ENCODE assay signal across 22 cellular contexts in the genomic region with DNA sequence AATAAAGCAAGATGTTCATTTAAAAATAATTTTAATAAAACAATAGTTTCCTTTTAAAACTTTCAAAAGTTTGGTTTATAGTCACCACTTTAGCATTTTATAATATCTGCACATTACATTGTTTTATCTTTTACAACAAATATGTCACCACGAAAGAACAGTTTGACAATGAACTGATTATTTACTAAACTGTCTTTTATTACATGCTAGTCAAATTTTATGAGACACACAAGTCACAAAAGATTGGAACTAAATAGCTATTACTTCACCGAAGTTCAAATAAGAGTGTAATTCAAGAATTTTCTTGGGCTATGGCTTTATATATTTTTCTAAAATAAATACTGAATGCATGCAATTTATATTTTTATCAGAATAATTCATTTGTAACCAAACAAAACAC. TPM values are rescaled to one million over a fixed set of nuclear protein-coding genes. Genes with fewer than 3 reads are reported as not detected.
DNase-seq lines count a peak whose midpoint lies in the region; ATAC-seq, FAIRE-seq and TF ChIP-seq lines count a peak whose summit lies in the region.
"Had no signal": no experiment of that assay in that cellular context is flagged by ENCODE, and none has a peak within 500 bp of the region (broad histone marks: within the 10 kb centered on the region; RNA-seq: fewer than 3 reads in every experiment).

No MANE protein-coding gene starts in this region.

- ATAC-seq in pancreas = no peak
- ATAC-seq in activated T-cell treated with anti-CD3 and anti-CD28 coated beads, Interleukin-2, amount 50 U/mL, for 4 hours = no peak
- ATAC-seq: Right ventricle myocardium inferior had no signal

- H3K4me1 ChIP-seq in pancreas (no peaks in the 10 kb centered on the region), smooth muscle cell (ENCODE audit: low read depth) (no peaks in the 10 kb centered on the region)
- H3K4me1 ChIP-seq: HAP-1 had no signal

- TF ChIP-seq CTCF in D721Med (IDR thresholded peaks at IDR 0.05; ENCODE audit: insufficient read depth, missing control alignments) = no peak
- TF ChIP-seq CTCF in LNCaP clone FGC (IDR thresholded peaks at IDR 0.05; ENCODE audit: control insufficient read depth, extremely low read depth, insufficient read depth) = no peak
- TF ChIP-seq CTCF in pancreas (IDR thresholded peaks at IDR 0.05) = no peak
- no peak for TF ChIP-seq CTCF in smooth muscle cell (IDR thresholded peaks at IDR 0.05; ENCODE audit: borderline replicate concordance, insufficient read depth, poor library complexity, severe bottlenecking)

- peak; percentile 64 for FAIRE-seq in D721Med (lab: Jason Lieb, UNC)
- FAIRE-seq in colon (lab: Jason Lieb, UNC) = peak; percentile 62
- peak; percentile 74 for FAIRE-seq in pancreas (lab: Jason Lieb, UNC)

- no peaks in the 10 kb centered on the region for H3K79me2 ChIP-seq in smooth muscle cell (ENCODE audit: low read depth)

- H3K36me3 Mint-ChIP-seq in activated T-cell treated with anti-CD3 and anti-CD28 coated beads, Interleukin-2, amount 50 U/mL, for 4 hours (ENCODE audit: insufficient read depth) = peaks cover 11% of the 10 kb centered on the region

- H3K27me3 ChIP-seq in pancreas (no peaks in the 10 kb centered on the region), smooth muscle cell (ENCODE audit: low read depth) (no peaks in the 10 kb centered on the region)
- H3K27me3 ChIP-seq: BLaER1 had no signal

- no peak overlapping the region for H3K4me2 ChIP-seq in smooth muscle cell
- H3K4me2 ChIP-seq: BLaER1, KMS-11 had no signal

- H3K4me1 Mint-ChIP-seq in activated T-cell treated with anti-CD3 and anti-CD28 coated beads, Interleukin-2, amount 50 U/mL, for 4 hours (ENCODE audit: low read depth) = peaks cover 6% of the 10 kb centered on the region

- H3K27ac ChIP-seq in pancreas (no peak overlapping the region), smooth muscle cell (ENCODE audit: low read depth) (no peak overlapping the region)
- H3K27ac ChIP-seq: BLaER1, GM23248, KMS-11 had no signal

- no peak overlapping the region for H2AFZ ChIP-seq in smooth muscle cell (ENCODE audit: low read depth)
- H2AFZ ChIP-seq: GM23248 had no signal

- H3K4me3 Mint-ChIP-seq in activated T-cell treated with anti-CD3 and anti-CD28 coated beads, Interleukin-2, amount 50 U/mL, for 4 hours = no peak overlapping the region
- H3K4me3 Mint-ChIP-seq: CD4-positive, alpha-beta memory T cell had no signal

- DNase-seq in D721Med (ENCODE audit: insufficient read length, low spot score) (no peak), LNCaP clone FGC (ENCODE audit: low read depth) (peak; percentile 44), pancreas (no peak), smooth muscle cell (lab: John Stamatoyannopoulos, UW; ENCODE audit: unreplicated experiment) (no peak), SK-N-DZ (ENCODE audit: low spot score) (no peak)
- no peak for DNase-seq in activated T-cell treated with anti-CD3 and anti-CD28 coated beads, Interleukin-2, amount 50 U/mL, for 4 hours
- DNase-seq: Caco-2; CD4-positive, alpha-beta memory T cell; DND-41; GM23248; IMR-90; NCI-H1105; NCI-H2029 treated with DMSO at 0.1 percent for 48 hours; NCI-H226; NCI-H510A treated with DMSO at 0.1 percent for 48 hours; NCI-H748 treated with DMSO at 0.1 percent for 48 hours; NK-92 treated with Interleukin-12 subunit alpha and Interleukin-12 subunit beta, amount 100 ng/mL, for 24 hours had no signal

- H3K9me3 Mint-ChIP-seq in activated T-cell treated with anti-CD3 and anti-CD28 coated beads, Interleukin-2, amount 50 U/mL, for 4 hours = no peaks in the 10 kb centered on the region
- H3K9me3 Mint-ChIP-seq: CD4-positive, alpha-beta memory T cell had no signal

- 41 to 42% methylated on average over 2 of the region's 2 CpGs for WGBS in pancreas, 2 donors
- WGBS in smooth muscle cell (ENCODE audit: low lambda C conversion rate) = 72% methylated on average over 2 of the region's 2 CpGs

- H3F3A ChIP-seq in smooth muscle cell (ENCODE audit: low read depth) = no peaks in the 10 kb centered on the region

- intact Hi-C loops in pancreas (cut with DNase I) = loop anchor here in 1 of 3 donors (10.0 kb wide), 1 partner anchor 116 kb away; no protein-coding TSS in a partner anchor

- H4K20me1 ChIP-seq in smooth muscle cell (ENCODE audit: low read depth) = no peaks in the 10 kb centered on the region

- no peaks in the 10 kb centered on the region for H3K36me3 ChIP-seq in pancreas
- H3K36me3 ChIP-seq in smooth muscle cell (ENCODE audit: low read depth) = no peaks in the 10 kb centered on the region

- H3K9me3 ChIP-seq in pancreas (no peaks in the 10 kb centered on the region), smooth muscle cell (replicated peaks; ENCODE audit: low read depth) (no peaks in the 10 kb centered on the region)
- H3K9me3 ChIP-seq: BLaER1, Caco-2, HAP-1 had no signal

- no peak overlapping the region for H3K4me3 ChIP-seq in LNCaP clone FGC (ENCODE audit: low read depth, low read length)
- no peak overlapping the region for H3K4me3 ChIP-seq in pancreas
- no peak overlapping the region for H3K4me3 ChIP-seq in smooth muscle cell
- H3K4me3 ChIP-seq: BLaER1, GM23248, HAP-1 had no signal

- H3K27me3 Mint-ChIP-seq in activated T-cell treated with anti-CD3 and anti-CD28 coated beads, Interleukin-2, amount 50 U/mL, for 4 hours (ENCODE audit: low read depth) = no peaks in the 10 kb centered on the region
- H3K27me3 Mint-ChIP-seq: CD4-positive, alpha-beta memory T cell had no signal

- H3K9ac ChIP-seq in smooth muscle cell (ENCODE audit: low read depth) = no peak overlapping the region
- H3K9ac ChIP-seq: BLaER1, GM23248, KMS-11 had no signal

RNA-seq across cellular contexts. Expression of gene EEF1AKMT1, which starts 57.5 kb away (rescaled TPM):
- total RNA-seq in pancreas (1 to 10 TPM; 2.6 to 4.6 (median 3.5) TPM), smooth muscle cell (7.4 and 17.3 TPM in 2 replicates)
- polyA plus RNA-seq in pancreas (1 to 10 TPM; 3.8 to 6.4 TPM), smooth muscle cell (14.6 and 15.0 TPM in 2 replicates)
- 10 to 100 TPM; 10.2 to 10.9 (median 10.5) TPM for total RNA-seq in activated T-cell treated with anti-CD3 and anti-CD28 coated beads, Interleukin-2, amount 50 U/mL, for 4 hours
- polyA plus RNA-seq in SK-N-DZ (2014; cell fraction: cytosol; rRNA removed) = 14.1 and 15.1 TPM in 2 replicates
- 6.4 and 7.2 TPM in 2 replicates for polyA plus RNA-seq in SK-N-DZ (2014; cell fraction: nucleus; rRNA removed)
